In the genomic region with DNA sequence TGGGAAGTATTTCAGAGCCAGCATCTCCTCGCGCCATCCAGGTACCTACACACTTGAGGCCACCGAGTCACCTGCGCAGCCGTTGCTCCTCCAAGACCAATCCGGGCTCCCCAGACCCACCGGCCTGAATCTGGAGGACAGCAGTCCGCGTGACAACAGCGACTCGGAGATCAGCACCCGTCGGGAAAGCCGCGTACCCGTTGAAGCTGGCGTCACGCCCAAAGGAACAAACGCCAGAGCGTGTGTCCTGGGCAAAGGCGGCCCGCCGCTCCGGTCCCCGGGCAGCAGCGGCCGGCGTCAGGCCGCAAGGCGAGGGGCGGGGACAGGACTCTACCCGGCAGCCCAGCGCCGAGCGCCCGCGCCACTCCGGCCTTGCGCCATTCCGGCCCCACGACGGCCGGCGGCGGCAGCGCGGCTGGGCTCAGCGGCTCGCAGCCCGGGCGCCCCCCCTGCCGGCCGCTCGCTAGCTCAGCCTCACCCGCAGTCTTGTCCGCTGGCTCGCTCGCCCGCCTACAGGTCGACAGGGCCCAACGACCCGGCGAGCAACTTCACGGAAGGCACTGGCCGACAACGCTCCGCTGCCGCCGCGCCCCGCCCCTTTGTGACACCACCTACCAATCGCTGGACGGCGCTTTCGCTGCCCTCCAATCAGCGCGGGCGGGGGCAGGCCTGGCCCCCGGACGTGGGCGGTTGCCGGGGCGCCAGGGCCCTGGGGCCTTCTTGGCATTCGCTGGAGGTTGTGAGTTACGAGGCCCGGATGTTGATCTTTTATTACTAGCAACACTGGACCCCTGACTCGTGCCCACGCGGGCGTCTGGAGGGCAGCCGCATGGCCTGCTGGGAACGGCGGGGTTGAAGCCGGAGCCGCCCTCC, we compare ENCODE assay signal across 8 cellular contexts. TPM values are rescaled to one million over a fixed set of nuclear protein-coding genes. Genes with fewer than 3 reads are reported as not detected.
DNase-seq lines count a peak whose midpoint lies in the region; TF ChIP-seq lines count a peak whose summit lies in the region.

A gene (minus strand): TSS at position 572 of the 873 bp plus-strand sequence. CDS start 9,047 bp downstream, outside the sequence.

- H3K9ac ChIP-seq in ES-I3 (ENCODE audit: low read depth, low read length) (peak within 1 kb of the TSS; percentile 77), neuronal stem cell (ENCODE audit: low read depth, low read length, poor library complexity) (peak within 1 kb of the TSS; percentile 96)

- H2BK120ac ChIP-seq in neuronal stem cell (ENCODE audit: low read depth, low read length): no peak within 1 kb of the TSS

- H2BK12ac ChIP-seq in neuronal stem cell (ENCODE audit: low read length): no peak within 1 kb of the TSS

- no peak within 1 kb of the TSS for H4K91ac ChIP-seq in neuronal stem cell (ENCODE audit: low read depth, low read length, poor library complexity)

- peak within 1 kb of the TSS; percentile 93 for H3K18ac ChIP-seq in neuronal stem cell (ENCODE audit: low read length)

- no peaks in the 10 kb centered on the region for H3K36me3 ChIP-seq in ES-I3 (ENCODE audit: insufficient read depth, low read length)
- no peaks in the 10 kb centered on the region for H3K36me3 ChIP-seq in neuronal stem cell (replicated peaks in 1 of 2; ENCODE audit: control insufficient read depth in 2 of 2, insufficient read depth in 2 of 2, low read length in 2 of 2)

- no peak within 1 kb of the TSS for H3K23ac ChIP-seq in neuronal stem cell (ENCODE audit: low read depth, low read length, poor library complexity)

- H3K4me1 ChIP-seq in ES-I3 (ENCODE audit: insufficient read depth, low read length) (no peaks in the 10 kb centered on the region), neuronal stem cell (ENCODE audit: control insufficient read depth in 2 of 2, insufficient read depth in 1 of 2, low read depth in 1 of 2, low read length in 2 of 2) (no peaks in the 10 kb centered on the region)

- no peak within 1 kb of the TSS for H4K8ac ChIP-seq in neuronal stem cell (ENCODE audit: low read depth, low read length)

- H2BK5ac ChIP-seq in neuronal stem cell (ENCODE audit: low read length): no peak within 1 kb of the TSS

- H3K4me3 ChIP-seq in LNCaP clone FGC (ENCODE audit: low read depth, low read length) (peak within 1 kb of the TSS; percentile 51), neuronal stem cell (ENCODE audit: low read length in 2 of 2) (peak within 1 kb of the TSS; percentile 83 to 95)

- H3K27ac ChIP-seq in neuronal stem cell (replicated peaks; ENCODE audit: low read length): peak within 1 kb of the TSS; percentile 93

- H3K4me2 ChIP-seq in neuronal stem cell (ENCODE audit: insufficient read depth, low read length, poor library complexity, severe bottlenecking): peak within 1 kb of the TSS; percentile 69

- H3K9me3 ChIP-seq in ES-I3 (ENCODE audit: control insufficient read depth, insufficient read depth, low read length) (no peaks in the 10 kb centered on the region), neuronal stem cell (replicated peaks in 1 of 2; ENCODE audit: control insufficient read depth in 2 of 2, insufficient read depth in 1 of 2, low read depth in 1 of 2, low read length in 2 of 2) (no peaks in the 10 kb centered on the region)

- H3K4ac ChIP-seq in neuronal stem cell (ENCODE audit: low read length): no peak within 1 kb of the TSS

- peak within 1 kb of the TSS; percentile 79 for H3K14ac ChIP-seq in neuronal stem cell (ENCODE audit: low read length)

- TF ChIP-seq CTCF in LNCaP clone FGC (IDR thresholded peaks at IDR 0.05; ENCODE audit: control insufficient read depth, extremely low read depth, insufficient read depth) (peak; percentile 76), subcutaneous adipose tissue (IDR thresholded peaks at IDR 0.05; ENCODE audit: low read depth) (no peak)

- H3K27me3 ChIP-seq in neuronal stem cell (ENCODE audit: control insufficient read depth in 3 of 3, insufficient read depth in 3 of 3, low read depth in 1 of 3, low read length in 3 of 3): no peaks in the 10 kb centered on the region

- no peak within 1 kb of the TSS for H2BK15ac ChIP-seq in neuronal stem cell (ENCODE audit: low read length)

- WGBS in neuronal stem cell (ENCODE audit: extremely low coverage in 2 of 2, insufficient read length in 2 of 2, insufficient replicate concordance in 1 of 2), 2 donors: no CpG with 5 or more reads among the region's 95 CpGs

- H3K79me1 ChIP-seq in neuronal stem cell (ENCODE audit: low read depth, low read length): no peaks in the 10 kb centered on the region

- peak within 1 kb of the TSS; percentile 98 for H2AFZ ChIP-seq in neuronal stem cell (ENCODE audit: low read length)

- DNase-seq in GOT3 (lab: John Stamatoyannopoulos, UW): peak; percentile 81
- peak; percentile 67 for DNase-seq in LNCaP clone FGC (ENCODE audit: low read depth)
- peak; percentile 84 to 85 for DNase-seq in SHP77 (lab: John Stamatoyannopoulos, UW)
- peak; percentile 94 for DNase-seq in activated gamma-delta T cell treated with Interleukin-2 at 50 U/mL for 16 hours
- peak; percentile 94 for DNase-seq in foreskin melanocyte
- peak; percentile 95 for DNase-seq in neuronal stem cell (ENCODE audit: low spot score)

- H2AK5ac ChIP-seq in neuronal stem cell (ENCODE audit: low read depth, low read length): peak within 1 kb of the TSS; percentile 64

RNA-seq across cellular contexts. Expression of the gene that starts here (rescaled TPM):
- 8.6 TPM for polyA plus RNA-seq in neuronal stem cell (2013, experiment 1 of 2)
- 9.3 TPM for polyA plus RNA-seq in neuronal stem cell (2013, experiment 2 of 2)
- 10 to 100 TPM in 3 of 4 donors, 1 to 10 TPM in 1; 9.2 to 24.0 (median 16.1) TPM for total RNA-seq in subcutaneous adipose tissue

Comparison
In these comparisons a context has a peak if more than half of its experiments do, and no peak if none do; other contexts are left out.
1. Peak in every context shown above with its lines: DNase-seq, H3K4me3 ChIP-seq and H3K27ac ChIP-seq.